1 cellular context compared by ENCODE assay signal in the genomic region with DNA sequence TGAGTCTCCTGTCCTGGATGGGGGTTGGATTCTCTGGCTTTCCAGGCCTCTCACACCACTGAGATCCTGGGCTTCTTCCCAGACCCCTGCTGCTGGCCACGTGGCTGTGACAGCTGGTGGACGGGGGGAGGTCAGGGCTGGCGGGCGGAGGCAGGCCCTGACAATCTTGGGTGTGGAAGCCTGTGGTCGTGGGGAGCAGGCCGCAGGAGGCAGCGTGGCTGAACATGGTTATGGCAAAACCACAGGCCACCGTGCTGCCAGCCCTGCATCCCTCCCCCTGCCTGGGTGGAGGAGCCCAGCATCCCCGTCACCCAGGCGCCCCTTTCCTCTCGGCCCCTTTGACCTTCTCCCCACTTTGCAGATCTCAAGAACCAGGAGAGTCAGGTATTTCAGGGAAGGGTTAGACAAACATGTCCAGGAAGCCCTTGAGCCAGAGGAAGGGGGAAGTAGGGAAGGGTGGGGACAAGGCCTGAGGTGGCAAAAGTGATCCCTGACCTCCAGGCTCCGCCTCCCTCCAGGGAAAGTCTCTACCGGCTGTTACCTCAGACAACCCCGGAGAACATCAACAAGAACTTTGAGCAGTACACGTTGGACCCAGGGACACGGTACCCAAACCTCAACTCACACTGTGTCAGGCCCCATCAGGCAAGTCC.
TF ChIP-seq lines count a peak whose summit lies in the region.

No MANE protein-coding gene starts in this region.

TF ChIP-seq in GM23338, 12 proteins besides CTCF, POLR2A, EP300 and RAD21 (continued from another document):
- TF ChIP-seq, protein P1, sequence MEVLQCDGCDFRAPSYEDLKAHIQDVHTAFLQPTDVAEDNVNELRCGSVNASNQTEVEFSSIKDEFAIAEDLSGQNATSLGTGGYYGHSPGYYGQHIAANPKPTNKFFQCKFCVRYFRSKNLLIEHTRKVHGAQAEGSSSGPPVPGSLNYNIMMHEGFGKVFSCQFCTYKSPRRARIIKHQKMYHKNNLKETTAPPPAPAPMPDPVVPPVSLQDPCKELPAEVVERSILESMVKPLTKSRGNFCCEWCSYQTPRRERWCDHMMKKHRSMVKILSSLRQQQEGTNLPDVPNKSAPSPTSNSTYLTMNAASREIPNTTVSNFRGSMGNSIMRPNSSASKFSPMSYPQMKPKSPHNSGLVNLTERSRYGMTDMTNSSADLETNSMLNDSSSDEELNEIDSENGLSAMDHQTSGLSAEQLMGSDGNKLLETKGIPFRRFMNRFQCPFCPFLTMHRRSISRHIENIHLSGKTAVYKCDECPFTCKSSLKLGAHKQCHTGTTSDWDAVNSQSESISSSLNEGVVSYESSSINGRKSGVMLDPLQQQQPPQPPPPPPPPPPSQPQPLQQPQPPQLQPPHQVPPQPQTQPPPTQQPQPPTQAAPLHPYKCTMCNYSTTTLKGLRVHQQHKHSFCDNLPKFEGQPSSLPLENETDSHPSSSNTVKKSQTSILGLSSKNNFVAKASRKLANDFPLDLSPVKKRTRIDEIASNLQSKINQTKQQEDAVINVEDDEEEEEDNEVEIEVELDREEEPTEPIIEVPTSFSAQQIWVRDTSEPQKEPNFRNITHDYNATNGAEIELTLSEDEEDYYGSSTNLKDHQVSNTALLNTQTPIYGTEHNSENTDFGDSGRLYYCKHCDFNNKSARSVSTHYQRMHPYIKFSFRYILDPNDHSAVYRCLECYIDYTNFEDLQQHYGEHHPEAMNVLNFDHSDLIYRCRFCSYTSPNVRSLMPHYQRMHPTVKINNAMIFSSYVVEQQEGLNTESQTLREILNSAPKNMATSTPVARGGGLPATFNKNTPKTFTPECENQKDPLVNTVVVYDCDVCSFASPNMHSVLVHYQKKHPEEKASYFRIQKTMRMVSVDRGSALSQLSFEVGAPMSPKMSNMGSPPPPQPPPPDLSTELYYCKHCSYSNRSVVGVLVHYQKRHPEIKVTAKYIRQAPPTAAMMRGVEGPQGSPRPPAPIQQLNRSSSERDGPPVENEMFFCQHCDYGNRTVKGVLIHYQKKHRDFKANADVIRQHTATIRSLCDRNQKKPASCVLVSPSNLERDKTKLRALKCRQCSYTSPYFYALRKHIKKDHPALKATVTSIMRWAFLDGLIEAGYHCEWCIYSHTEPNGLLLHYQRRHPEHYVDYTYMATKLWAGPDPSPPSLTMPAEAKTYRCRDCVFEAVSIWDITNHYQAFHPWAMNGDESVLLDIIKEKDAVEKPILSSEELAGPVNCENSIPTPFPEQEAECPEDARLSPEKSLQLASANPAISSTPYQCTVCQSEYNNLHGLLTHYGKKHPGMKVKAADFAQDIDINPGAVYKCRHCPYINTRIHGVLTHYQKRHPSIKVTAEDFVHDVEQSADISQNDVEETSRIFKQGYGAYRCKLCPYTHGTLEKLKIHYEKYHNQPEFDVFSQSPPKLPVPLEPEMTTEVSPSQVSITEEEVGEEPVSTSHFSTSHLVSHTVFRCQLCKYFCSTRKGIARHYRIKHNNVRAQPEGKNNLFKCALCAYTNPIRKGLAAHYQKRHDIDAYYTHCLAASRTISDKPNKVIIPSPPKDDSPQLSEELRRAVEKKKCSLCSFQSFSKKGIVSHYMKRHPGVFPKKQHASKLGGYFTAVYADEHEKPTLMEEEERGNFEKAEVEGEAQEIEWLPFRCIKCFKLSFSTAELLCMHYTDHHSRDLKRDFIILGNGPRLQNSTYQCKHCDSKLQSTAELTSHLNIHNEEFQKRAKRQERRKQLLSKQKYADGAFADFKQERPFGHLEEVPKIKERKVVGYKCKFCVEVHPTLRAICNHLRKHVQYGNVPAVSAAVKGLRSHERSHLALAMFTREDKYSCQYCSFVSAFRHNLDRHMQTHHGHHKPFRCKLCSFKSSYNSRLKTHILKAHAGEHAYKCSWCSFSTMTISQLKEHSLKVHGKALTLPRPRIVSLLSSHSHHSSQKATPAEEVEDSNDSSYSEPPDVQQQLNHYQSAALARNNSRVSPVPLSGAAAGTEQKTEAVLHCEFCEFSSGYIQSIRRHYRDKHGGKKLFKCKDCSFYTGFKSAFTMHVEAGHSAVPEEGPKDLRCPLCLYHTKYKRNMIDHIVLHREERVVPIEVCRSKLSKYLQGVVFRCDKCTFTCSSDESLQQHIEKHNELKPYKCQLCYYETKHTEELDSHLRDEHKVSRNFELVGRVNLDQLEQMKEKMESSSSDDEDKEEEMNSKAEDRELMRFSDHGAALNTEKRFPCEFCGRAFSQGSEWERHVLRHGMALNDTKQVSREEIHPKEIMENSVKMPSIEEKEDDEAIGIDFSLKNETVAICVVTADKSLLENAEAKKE (CRISPR knock-in tag; IDR thresholded peaks at IDR 0.05) = no peak
- TF ChIP-seq ZNF331 (CRISPR knock-in tag; IDR thresholded peaks at IDR 0.05; ENCODE audit: low read depth) (no peak), POLR2AphosphoS5 (IDR thresholded peaks at IDR 0.05; ENCODE audit: low read depth) (no peak)
